ENCODE assay signal across 1 cellular context in genomic region chr3:50639055-50639494, GRCh38.
TF ChIP-seq lines count a peak whose summit lies in the region.

No MANE protein-coding gene starts in this region.

TF ChIP-seq in HepG2, 621 proteins besides CTCF, POLR2A, EP300 and RAD21:
- no peak for TF ChIP-seq ZNF530 (CRISPR knock-in tag; IDR thresholded peaks at IDR 0.05; ENCODE audit: low read depth)
- no peak for TF ChIP-seq SNAI1 (CRISPR knock-in tag; IDR thresholded peaks at IDR 0.05; ENCODE audit: borderline replicate concordance)
- TF ChIP-seq SCMH1 (CRISPR knock-in tag; IDR thresholded peaks at IDR 0.05; ENCODE audit: borderline replicate concordance): no peak
- TF ChIP-seq, protein P1, sequence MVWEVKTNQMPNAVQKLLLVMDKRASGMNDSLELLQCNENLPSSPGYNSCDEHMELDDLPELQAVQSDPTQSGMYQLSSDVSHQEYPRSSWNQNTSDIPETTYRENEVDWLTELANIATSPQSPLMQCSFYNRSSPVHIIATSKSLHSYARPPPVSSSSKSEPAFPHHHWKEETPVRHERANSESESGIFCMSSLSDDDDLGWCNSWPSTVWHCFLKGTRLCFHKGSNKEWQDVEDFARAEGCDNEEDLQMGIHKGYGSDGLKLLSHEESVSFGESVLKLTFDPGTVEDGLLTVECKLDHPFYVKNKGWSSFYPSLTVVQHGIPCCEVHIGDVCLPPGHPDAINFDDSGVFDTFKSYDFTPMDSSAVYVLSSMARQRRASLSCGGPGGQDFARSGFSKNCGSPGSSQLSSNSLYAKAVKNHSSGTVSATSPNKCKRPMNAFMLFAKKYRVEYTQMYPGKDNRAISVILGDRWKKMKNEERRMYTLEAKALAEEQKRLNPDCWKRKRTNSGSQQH (CRISPR knock-in tag; IDR thresholded peaks at IDR 0.05; ENCODE audit: low read depth): no peak
- no peak for TF ChIP-seq RELA (CRISPR knock-in tag; IDR thresholded peaks at IDR 0.05)
- TF ChIP-seq KMT2B (CRISPR knock-in tag; IDR thresholded peaks at IDR 0.05): no peak
- TF ChIP-seq, protein P2, sequence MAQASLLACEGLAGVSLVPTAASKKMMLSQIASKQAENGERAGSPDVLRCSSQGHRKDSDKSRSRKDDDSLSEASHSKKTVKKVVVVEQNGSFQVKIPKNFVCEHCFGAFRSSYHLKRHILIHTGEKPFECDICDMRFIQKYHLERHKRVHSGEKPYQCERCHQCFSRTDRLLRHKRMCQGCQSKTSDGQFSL (CRISPR knock-in tag; IDR thresholded peaks at IDR 0.05): no peak
- no peak for TF ChIP-seq NFKBIZ (CRISPR knock-in tag; IDR thresholded peaks at IDR 0.05)
- no peak for TF ChIP-seq ZNF589 (CRISPR knock-in tag; conservative IDR thresholded peaks at IDR 0.05)
